Comparison of ENCODE assay signal across 11 cellular contexts in the genomic region with DNA sequence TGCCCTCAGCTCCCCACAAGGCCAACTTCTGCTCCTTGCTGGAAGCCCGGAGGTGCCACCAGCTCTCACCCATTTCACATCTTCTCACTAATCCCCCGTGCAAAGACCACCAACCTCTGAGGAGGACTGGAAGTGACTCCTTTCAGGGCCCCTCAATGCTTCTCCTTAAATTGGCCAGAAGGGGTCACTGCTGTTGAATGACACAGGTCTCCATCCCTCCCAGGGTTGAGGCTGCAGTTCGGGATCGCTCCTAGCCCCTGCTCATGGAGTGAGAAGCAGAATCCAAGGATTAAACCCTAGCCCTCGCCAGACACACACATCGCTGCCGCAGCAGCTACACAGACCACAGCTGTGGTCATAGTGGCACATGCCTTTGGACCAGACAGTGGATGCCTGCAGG.
DNase-seq lines count a peak whose midpoint lies in the region; ATAC-seq and TF ChIP-seq lines count a peak whose summit lies in the region.
"Had no signal": no experiment of that assay in that cellular context is flagged by ENCODE, and none has a peak within 500 bp of the region (broad histone marks: within the 10 kb centered on the region; RNA-seq: fewer than 3 reads in every experiment).

No MANE protein-coding gene starts in this region.

- H4K5ac ChIP-seq in IMR-90 (ENCODE audit: low read depth, low read length): no peak overlapping the region

- no TSS peak for BruUV-seq in IMR-90 (replicated peaks; lab: Mats Ljungman, UMichigan)

- POLR2A ChIA-PET in IMR-90 (lab: Charles Lee; ENCODE audit: unreplicated experiment): no interaction called here

- no peak overlapping the region for H2AK9ac ChIP-seq in IMR-90 (replicated peaks; ENCODE audit: low read depth, low read length, poor library complexity)

- no peaks in the 10 kb centered on the region for H3K4me1 ChIP-seq in IMR-90 (ENCODE audit: control insufficient read depth, insufficient read depth, low read length)
- H3K4me1 ChIP-seq in liver (ENCODE audit: control insufficient read depth in 4 of 4, insufficient read depth in 4 of 4, low read length in 3 of 4): no peaks in the 10 kb centered on the region

- H3K9ac ChIP-seq in IMR-90 (ENCODE audit: low read depth, low read length) (no peak overlapping the region), liver (ENCODE audit: low read depth in 1 of 2, low read length in 2 of 2) (no peak overlapping the region)

- H2AK5ac ChIP-seq in IMR-90 (ENCODE audit: low read depth, low read length): no peak overlapping the region

- no peaks in the 10 kb centered on the region for H3K79me1 ChIP-seq in IMR-90 (ENCODE audit: low read depth in 1 of 2, low read length in 2 of 2)

- H3K9me3 ChIP-seq in IMR-90 (ENCODE audit: control insufficient read depth, insufficient read depth, low read length) (peaks cover 4% of the 10 kb centered on the region), liver (ENCODE audit: control insufficient read depth in 4 of 4, low read length in 3 of 4) (peaks cover 3 to 7% (median 4%) of the 10 kb centered on the region in 4 donors)

- ATAC-seq in IMR-90 (ENCODE audit: low read depth) (peak; percentile 68), HG03354 (IDR thresholded peaks at IDR 0.05; ENCODE audit: poor library complexity, severe bottlenecking, unreplicated experiment) (no peak), HG02763 (IDR thresholded peaks at IDR 0.05; ENCODE audit: unreplicated experiment) (no peak)
- ATAC-seq: activated T-helper 17 cell treated with anti-CD3 and anti-CD28 coated beads, Interleukin-2, amount 50 U/mL, for 72 hours had no signal

- no peak overlapping the region for H2BK120ac ChIP-seq in IMR-90 (ENCODE audit: low read depth, low read length)

- peak; percentile 23 for DNase-seq in IMR-90
- DNase-seq in choroid plexus epithelial cell (ENCODE audit: low read depth): peak; percentile 46
- no peak for DNase-seq in C1 segment of cervical spinal cord (lab: John Stamatoyannopoulos, UW)
- no peak for DNase-seq in NOMO-1 (lab: John Stamatoyannopoulos, UW; ENCODE audit: unreplicated experiment in 2 of 2)
- DNase-seq: COR-L47, substantia nigra had no signal

- peak; percentile 23 for TF ChIP-seq CTCF in C4-2B (conservative IDR thresholded peaks at IDR 0.05)
- peak; percentile 39 for TF ChIP-seq CTCF in IMR-90 (conservative IDR thresholded peaks at IDR 0.05; ENCODE audit: low read depth, low read length)
- TF ChIP-seq CTCF in choroid plexus epithelial cell (conservative IDR thresholded peaks at IDR 0.05; ENCODE audit: low read depth, low read length): peak; percentile 69
- TF ChIP-seq CTCF in liver (IDR thresholded peaks at IDR 0.05; ENCODE audit: low read depth, low read length, missing input control): peak; percentile 13

- no peak overlapping the region for H2BK20ac ChIP-seq in IMR-90 (ENCODE audit: low read depth, low read length)

- H3K18ac ChIP-seq in IMR-90 (ENCODE audit: low read depth, low read length): no peak overlapping the region

- H3K36me3 ChIP-seq in IMR-90 (ENCODE audit: control insufficient read depth, insufficient read depth, low read length) (peaks cover 16% of the 10 kb centered on the region), liver (ENCODE audit: control insufficient read depth in 4 of 4, insufficient read depth in 3 of 4, low read depth in 1 of 4, low read length in 3 of 4) (peaks cover 0 to 5% (median 1%) of the 10 kb centered on the region in 4 donors)

- H3K4me2 ChIP-seq in IMR-90 (ENCODE audit: low read depth, low read length): no peak overlapping the region

- H3K9me1 ChIP-seq in IMR-90 (ENCODE audit: insufficient read depth, low read length): peaks cover 3% of the 10 kb centered on the region; the same call in 1 of the 2 replicates

- H4K91ac ChIP-seq in IMR-90 (ENCODE audit: insufficient read depth, low read depth, low read length): no peak overlapping the region

- TF ChIP-seq RAD21 in IMR-90 (IDR thresholded peaks at IDR 0.05; ENCODE audit: low read length) (peak; percentile 49), liver (IDR thresholded peaks at IDR 0.05) (peak; percentile 31 to 54)

- H3K14ac ChIP-seq in IMR-90 (replicated peaks; ENCODE audit: low read depth, low read length): no peak overlapping the region

- no CpG with 5 or more reads among the region's 7 CpGs for WGBS in IMR-90 (ENCODE audit: extremely low coverage in 2 of 2, insufficient read length in 1 of 2), 2 experiments
- WGBS in liver: 64% methylated on average over 7 of the region's 7 CpGs

- H3K4me3 ChIP-seq in IMR-90 (ENCODE audit: insufficient read depth, low read depth, low read length) (no peak overlapping the region), choroid plexus epithelial cell (ENCODE audit: low read depth, low read length) (no peak overlapping the region), liver (ENCODE audit: low read depth in 1 of 3, low read length in 3 of 3) (no peak overlapping the region)

- intact Hi-C loops in IMR-90 (cut with micrococcal nuclease): no loop called here

- H4K8ac ChIP-seq in IMR-90 (ENCODE audit: low read depth in 2 of 2, low read length in 2 of 2): no peak overlapping the region

- no peak overlapping the region for H2AFZ ChIP-seq in IMR-90 (replicated peaks; ENCODE audit: low read length, poor library complexity)

- H4K20me1 ChIP-seq in IMR-90 (ENCODE audit: insufficient read depth, low read length): no peaks in the 10 kb centered on the region

- no peak overlapping the region for H3K4ac ChIP-seq in IMR-90 (ENCODE audit: low read depth, low read length)

- CTCF ChIA-PET in IMR-90 (lab: Yijun Ruan, JAX): interaction anchor here (0.5 to 1.2 kb wide), 2 partner anchors 290 to 819 kb away, joined by 3 read pairs; no protein-coding TSS in a partner anchor

- dilution Hi-C loops in IMR-90 (cut with HindIII; ENCODE audit: low sequenced_read_pairs, unreplicated experiment): no loop called here

- no peak overlapping the region for H3K23ac ChIP-seq in IMR-90 (ENCODE audit: low read depth, low read length)

- no peak for TF ChIP-seq POLR2A in IMR-90 (IDR thresholded peaks at IDR 0.05; ENCODE audit: low read depth, low read length)

- no peak overlapping the region for H2BK5ac ChIP-seq in IMR-90 (ENCODE audit: low read depth, low read length, poor library complexity, severe bottlenecking)

- H3K56ac ChIP-seq in IMR-90 (ENCODE audit: extremely low read depth, insufficient read depth, low read length): no peak overlapping the region

- in situ Hi-C loops in IMR-90 (cut with MboI; ENCODE audit: low sequenced_read_pairs): no loop called here

- H3K27me3 ChIP-seq in IMR-90 (ENCODE audit: control insufficient read depth, insufficient read depth, low read length) (no peaks in the 10 kb centered on the region), liver (ENCODE audit: control insufficient read depth in 4 of 4, insufficient read depth in 4 of 4, low read length in 3 of 4) (no peaks in the 10 kb centered on the region)

- no peak overlapping the region for H2BK15ac ChIP-seq in IMR-90 (ENCODE audit: low read depth, low read length)

- H3K27ac ChIP-seq in C4-2B (no peak overlapping the region), IMR-90 (ENCODE audit: insufficient read depth, low read length) (no peak overlapping the region), liver (ENCODE audit: low read depth in 1 of 2, low read length in 2 of 2) (no peak overlapping the region)

TF ChIP-seq in IMR-90, 13 proteins besides CTCF, POLR2A, EP300 and RAD21:
- peak; percentile 33 for TF ChIP-seq SMC3 (IDR thresholded peaks at IDR 0.05; ENCODE audit: low read depth, low read length)
- no peak for TF ChIP-seq MXI1 (IDR thresholded peaks at IDR 0.05; ENCODE audit: borderline replicate concordance, low read depth, low read length)
- TF ChIP-seq, protein P1, sequence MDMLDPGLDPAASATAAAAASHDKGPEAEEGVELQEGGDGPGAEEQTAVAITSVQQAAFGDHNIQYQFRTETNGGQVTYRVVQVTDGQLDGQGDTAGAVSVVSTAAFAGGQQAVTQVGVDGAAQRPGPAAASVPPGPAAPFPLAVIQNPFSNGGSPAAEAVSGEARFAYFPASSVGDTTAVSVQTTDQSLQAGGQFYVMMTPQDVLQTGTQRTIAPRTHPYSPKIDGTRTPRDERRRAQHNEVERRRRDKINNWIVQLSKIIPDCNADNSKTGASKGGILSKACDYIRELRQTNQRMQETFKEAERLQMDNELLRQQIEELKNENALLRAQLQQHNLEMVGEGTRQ (IDR thresholded peaks at IDR 0.05; ENCODE audit: low read depth, low read length): no peak
- TF ChIP-seq NFE2L2 (IDR thresholded peaks at IDR 0.05; ENCODE audit: low read depth, low read length): no peak
- TF ChIP-seq MAZ (IDR thresholded peaks at IDR 0.05; ENCODE audit: borderline replicate concordance, low read depth, low read length): no peak
- no peak for TF ChIP-seq RCOR1 (IDR thresholded peaks at IDR 0.05; ENCODE audit: insufficient replicate concordance, low read length)

TF ChIP-seq in liver, 16 proteins besides CTCF, POLR2A, EP300 and RAD21:
- TF ChIP-seq, protein P2, sequence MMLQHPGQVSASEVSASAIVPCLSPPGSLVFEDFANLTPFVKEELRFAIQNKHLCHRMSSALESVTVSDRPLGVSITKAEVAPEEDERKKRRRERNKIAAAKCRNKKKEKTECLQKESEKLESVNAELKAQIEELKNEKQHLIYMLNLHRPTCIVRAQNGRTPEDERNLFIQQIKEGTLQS (IDR thresholded peaks at IDR 0.05): no peak
- TF ChIP-seq JUND (IDR thresholded peaks at IDR 0.05): no peak
TF ChIP-seq in liver: peak in this region for 0.

Comparison
In these comparisons a context has a peak if more than half of its experiments do, and no peak if none do; other contexts are left out.
1. CTCF ChIP-seq: peak in every context shown above with its lines; median percentile 69 in choroid plexus epithelial cell; 39 in IMR-90; 23 in C4-2B; 13 in liver.
2. DNase-seq: peak in IMR-90 (single experiment) and choroid plexus epithelial cell (single experiment); none in C1 segment of cervical spinal cord (0 of 14) and NOMO-1 (0 of 2).